ENCODE assay signal across 9 cellular contexts in the genomic region with DNA sequence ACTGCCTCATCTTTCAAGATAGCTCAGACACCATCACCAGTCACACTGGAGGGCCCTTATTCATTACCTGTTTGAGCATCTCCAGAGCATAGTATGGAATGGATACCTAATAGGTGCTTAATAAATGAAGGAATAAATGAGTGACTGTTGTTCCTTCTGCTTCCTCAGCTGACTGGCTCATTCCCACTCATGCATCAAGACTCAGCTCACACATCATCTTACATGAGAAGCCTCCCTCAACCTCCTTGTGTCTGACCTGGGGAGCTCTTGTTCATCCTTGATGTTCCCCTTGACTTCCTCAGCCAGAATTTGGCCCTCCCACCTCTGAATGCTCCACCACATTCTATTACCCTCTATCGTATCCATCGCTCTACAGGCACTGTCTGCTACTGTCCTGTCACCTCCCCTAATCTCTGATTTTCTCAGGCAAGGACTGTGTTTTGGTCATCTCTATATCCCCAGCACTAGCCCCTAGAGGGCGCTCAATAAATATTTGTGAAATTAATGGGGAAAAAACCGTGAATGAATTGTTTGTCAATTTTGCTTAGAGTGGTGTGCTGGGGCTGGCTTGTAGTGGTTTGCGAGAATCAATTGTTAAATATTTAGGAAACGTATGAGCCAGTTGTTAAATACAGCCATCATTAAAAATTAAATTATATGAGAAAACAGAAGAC.
DNase-seq lines count a peak whose midpoint lies in the region; ATAC-seq, FAIRE-seq and TF ChIP-seq lines count a peak whose summit lies in the region.
"Had no signal": no experiment of that assay in that cellular context is flagged by ENCODE, and none has a peak within 500 bp of the region (broad histone marks: within the 10 kb centered on the region; RNA-seq: fewer than 3 reads in every experiment).

No MANE protein-coding gene starts in this region.

- POLR2A ChIA-PET in activated CD8-positive, alpha-beta T cell treated with anti-CD3 and anti-CD28 coated beads for 36 hours (lab: Charles Lee), result no interaction called here

- peak; percentile 16 for DNase-seq in AG10803 (ENCODE audit: low read depth)
- DNase-seq in NCI-H1694 treated with DMSO at 0.1 percent for 48 hours (lab: John Stamatoyannopoulos, UW), result peak; percentile 12
- DNase-seq in activated CD8-positive, alpha-beta T cell treated with anti-CD3 and anti-CD28 coated beads for 36 hours, result peak; percentile 51
- no peak for DNase-seq in glutamatergic neuron
- DNase-seq in small intestine, result peak; percentile 34

- WGBS in small intestine, 3 donors, result 1 to 13% (median 7%) methylated on average over 6 of the region's 6 CpGs

- no peak overlapping the region for H3K4me3 Mint-ChIP-seq in activated CD8-positive, alpha-beta T cell treated with anti-CD3 and anti-CD28 coated beads for 36 hours
- H3K4me3 Mint-ChIP-seq in glutamatergic neuron (ENCODE audit: unreplicated experiment), result no peak overlapping the region
- H3K4me3 Mint-ChIP-seq: stimulated activated naive CD8-positive, alpha-beta T cell treated with anti-CD3 and anti-CD28 coated beads, Interleukin-15, Interleukin-2, amounts not matched to agents 100 ng/mL and 50 ng/mL, for 24 hours had no signal

- H3K27me3 Mint-ChIP-seq in activated CD8-positive, alpha-beta T cell treated with anti-CD3 and anti-CD28 coated beads for 36 hours, result peaks cover 3% of the 10 kb centered on the region
- no peaks in the 10 kb centered on the region for H3K27me3 Mint-ChIP-seq in glutamatergic neuron (ENCODE audit: unreplicated experiment)

- CTCF ChIA-PET in activated CD8-positive, alpha-beta T cell treated with anti-CD3 and anti-CD28 coated beads for 36 hours (lab: Charles Lee), result interaction anchor here (0.7 to 2.8 kb wide), 13 partner anchors 8 to 207 kb away, joined by 3 to 15 read pairs (median 5); partner anchors contain the start of gene RTL5

- TF ChIP-seq CTCF in AG10803 (conservative IDR thresholded peaks at IDR 0.05; ENCODE audit: low read length) (peak; percentile 61), GM12873 (IDR thresholded peaks at IDR 0.05; ENCODE audit: insufficient read depth, low read depth, low read length, missing control alignments) (peak; percentile 66), glutamatergic neuron (IDR thresholded peaks at IDR 0.05; ENCODE audit: partially characterized antibody, unreplicated experiment) (peak; percentile 64)
- peak; percentile 52 for TF ChIP-seq CTCF in activated CD8-positive, alpha-beta T cell treated with anti-CD3 and anti-CD28 coated beads for 36 hours (IDR thresholded peaks at IDR 0.05)

- H3K27ac ChIP-seq in small intestine (ENCODE audit: low read depth in 1 of 2, low read length in 1 of 2), result no peak overlapping the region

- no peaks in the 10 kb centered on the region for H3K27me3 ChIP-seq in small intestine (ENCODE audit: control insufficient read depth in 2 of 2, insufficient read depth in 2 of 2, low read length in 2 of 2)

- H3K4me3 ChIP-seq in AG10803 (ENCODE audit: low read length) (no peak overlapping the region), small intestine (ENCODE audit: low read depth in 1 of 2, low read length in 2 of 2) (no peak overlapping the region)

- no peaks in the 10 kb centered on the region for H3K36me3 Mint-ChIP-seq in activated CD8-positive, alpha-beta T cell treated with anti-CD3 and anti-CD28 coated beads for 36 hours (ENCODE audit: low read depth)
- no peaks in the 10 kb centered on the region for H3K36me3 Mint-ChIP-seq in glutamatergic neuron (ENCODE audit: unreplicated experiment)

- no peaks in the 10 kb centered on the region for H3K36me3 ChIP-seq in small intestine (ENCODE audit: control insufficient read depth in 2 of 2, insufficient read depth in 2 of 2, low read length in 2 of 2)

- H3K4me1 Mint-ChIP-seq in activated CD8-positive, alpha-beta T cell treated with anti-CD3 and anti-CD28 coated beads for 36 hours (ENCODE audit: low read depth), result no peaks in the 10 kb centered on the region
- peaks cover 7% of the 10 kb centered on the region for H3K4me1 Mint-ChIP-seq in glutamatergic neuron (ENCODE audit: low read depth, unreplicated experiment)

- intact Hi-C loops in activated CD8-positive, alpha-beta T cell treated with anti-CD3 and anti-CD28 coated beads for 36 hours (cut with micrococcal nuclease), result loop anchor here (2.0 kb wide), 1 partner anchor 128 kb away; no protein-coding TSS in a partner anchor

- no peaks in the 10 kb centered on the region for H3K4me1 ChIP-seq in small intestine (ENCODE audit: control insufficient read depth in 2 of 2, insufficient read depth in 1 of 2, low read depth in 1 of 2, low read length in 1 of 2)

- no peaks in the 10 kb centered on the region for H3K9me3 Mint-ChIP-seq in activated CD8-positive, alpha-beta T cell treated with anti-CD3 and anti-CD28 coated beads for 36 hours
- peaks cover 5% of the 10 kb centered on the region for H3K9me3 Mint-ChIP-seq in glutamatergic neuron (ENCODE audit: unreplicated experiment)
- H3K9me3 Mint-ChIP-seq: stimulated activated naive CD8-positive, alpha-beta T cell treated with anti-CD3 and anti-CD28 coated beads, Interleukin-15, Interleukin-2, amounts not matched to agents 100 ng/mL and 50 ng/mL, for 24 hours had no signal

- FAIRE-seq in small intestine (lab: Jason Lieb, UNC), result no peak

- peak; percentile 49 for ATAC-seq in activated CD8-positive, alpha-beta T cell treated with anti-CD3 and anti-CD28 coated beads for 36 hours
- no peak for ATAC-seq in GM21367 (IDR thresholded peaks at IDR 0.05; ENCODE audit: unreplicated experiment)
- no peak for ATAC-seq in HG02623 (IDR thresholded peaks at IDR 0.05; ENCODE audit: unreplicated experiment)

- H3K9me3 ChIP-seq in small intestine (ENCODE audit: control insufficient read depth, low read depth), result no peaks in the 10 kb centered on the region

- no peak overlapping the region for H3K27ac Mint-ChIP-seq in activated CD8-positive, alpha-beta T cell treated with anti-CD3 and anti-CD28 coated beads for 36 hours
- no peak overlapping the region for H3K27ac Mint-ChIP-seq in glutamatergic neuron (ENCODE audit: unreplicated experiment)
- H3K27ac Mint-ChIP-seq: stimulated activated naive CD8-positive, alpha-beta T cell treated with anti-CD3 and anti-CD28 coated beads, Interleukin-15, Interleukin-2, amounts not matched to agents 100 ng/mL and 50 ng/mL, for 24 hours had no signal
